Comparison of ENCODE assay signal across 23 cellular contexts in the genomic region with DNA sequence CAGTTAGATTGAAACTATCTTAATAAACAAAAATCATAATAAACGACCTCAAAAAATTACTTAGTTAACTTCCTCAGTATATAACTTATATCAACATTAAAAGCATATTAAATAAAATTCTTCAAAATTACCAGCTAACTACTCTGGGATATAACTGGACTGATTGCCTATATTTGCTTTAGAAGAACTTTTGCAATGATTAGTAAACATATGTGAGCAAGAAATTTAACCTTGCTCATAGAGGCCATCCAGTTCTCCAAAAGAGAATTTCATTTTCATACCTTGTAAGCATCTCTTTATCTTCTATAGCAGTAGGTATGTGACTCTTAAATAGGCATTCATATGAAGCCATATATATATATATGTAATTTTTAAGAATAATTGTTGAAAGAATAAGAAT. TPM values are rescaled to one million over a fixed set of nuclear protein-coding genes. Genes with fewer than 3 reads are reported as not detected.
DNase-seq lines count a peak whose midpoint lies in the region; ATAC-seq, FAIRE-seq and TF ChIP-seq lines count a peak whose summit lies in the region.
"Had no signal": no experiment of that assay in that cellular context is flagged by ENCODE, and none has a peak within 500 bp of the region (broad histone marks: within the 10 kb centered on the region; RNA-seq: fewer than 3 reads in every experiment).

No MANE protein-coding gene starts in this region.

- H4K20me1 ChIP-seq in OCI-LY1 (ENCODE audit: insufficient read depth, low read length): peaks cover 10% of the 10 kb centered on the region

- no peak overlapping the region for H3K9ac ChIP-seq in OCI-LY1 (ENCODE audit: low read length)

- H3K27me3 Mint-ChIP-seq in activated naive CD4-positive, alpha-beta T cell treated with anti-CD3 and anti-CD28 coated beads, Interleukin-2, amount 10 ng/mL, durations not matched to agents 7 days and 5 days: no peaks in the 10 kb centered on the region

- H3K27me3 ChIP-seq in OCI-LY1 (ENCODE audit: insufficient read depth, low read length): no peaks in the 10 kb centered on the region
- H3K27me3 ChIP-seq: heart left ventricle, SJSA1 had no signal

- H3K4me1 ChIP-seq in OCI-LY1 (ENCODE audit: insufficient read depth, low read length, severe bottlenecking): peaks cover 92% of the 10 kb centered on the region

- H3K79me2 ChIP-seq in OCI-LY1 (ENCODE audit: insufficient read depth, low read length): peaks cover 100% of the 10 kb centered on the region

- no peak for TF ChIP-seq CTCF in OCI-LY1 (IDR thresholded peaks at IDR 0.05; ENCODE audit: low read length)

- no peak for ATAC-seq in stimulated activated effector memory CD8-positive, alpha-beta T cell treated with anti-CD3 and anti-CD28 coated beads, Interleukin-12 subunit alpha, Interleukin-12 subunit beta, amount 100 ng/mL, for 72 hours
- ATAC-seq in GM18861 (IDR thresholded peaks at IDR 0.05; ENCODE audit: unreplicated experiment): no peak
- ATAC-seq: heart left ventricle, Panc1 had no signal

- no peak overlapping the region for H3K4me3 ChIP-seq in OCI-LY1 (ENCODE audit: low read depth, low read length, poor library complexity, severe bottlenecking)
- H3K4me3 ChIP-seq: heart left ventricle, SJSA1 had no signal

- no peak overlapping the region for H3K4me3 Mint-ChIP-seq in activated naive CD4-positive, alpha-beta T cell treated with anti-CD3 and anti-CD28 coated beads, Interleukin-2, amount 10 ng/mL, durations not matched to agents 7 days and 5 days
- H3K4me3 Mint-ChIP-seq in stimulated activated effector memory CD8-positive, alpha-beta T cell treated with anti-CD3 and anti-CD28 coated beads, Interleukin-12 subunit alpha, Interleukin-12 subunit beta, amount 100 ng/mL, for 72 hours: peak overlapping the region; percentile 14

- H3K4me1 Mint-ChIP-seq in activated naive CD4-positive, alpha-beta T cell treated with anti-CD3 and anti-CD28 coated beads, Interleukin-2, amount 10 ng/mL, durations not matched to agents 7 days and 5 days: peaks cover 75% of the 10 kb centered on the region
- peaks cover 65% of the 10 kb centered on the region for H3K4me1 Mint-ChIP-seq in stimulated activated effector memory CD8-positive, alpha-beta T cell treated with anti-CD3 and anti-CD28 coated beads, Interleukin-12 subunit alpha, Interleukin-12 subunit beta, amount 100 ng/mL, for 72 hours

- H3K9me3 ChIP-seq in OCI-LY1 (ENCODE audit: low read length): no peaks in the 10 kb centered on the region
- H3K9me3 ChIP-seq: heart left ventricle, SJSA1 had no signal

- peaks cover 28% of the 10 kb centered on the region for H3K36me3 Mint-ChIP-seq in activated naive CD4-positive, alpha-beta T cell treated with anti-CD3 and anti-CD28 coated beads, Interleukin-2, amount 10 ng/mL, durations not matched to agents 7 days and 5 days
- peaks cover 51% of the 10 kb centered on the region for H3K36me3 Mint-ChIP-seq in stimulated activated effector memory CD8-positive, alpha-beta T cell treated with anti-CD3 and anti-CD28 coated beads, Interleukin-12 subunit alpha, Interleukin-12 subunit beta, amount 100 ng/mL, for 72 hours

- peak overlapping the region; percentile 37 for H3K27ac ChIP-seq in OCI-LY1 (ENCODE audit: low read depth, low read length, poor library complexity, severe bottlenecking)
- H3K27ac ChIP-seq: SJSA1, VCaP had no signal

- H3K27ac Mint-ChIP-seq in activated naive CD4-positive, alpha-beta T cell treated with anti-CD3 and anti-CD28 coated beads, Interleukin-2, amount 10 ng/mL, durations not matched to agents 7 days and 5 days: peak overlapping the region; percentile 43
- peak overlapping the region; percentile 50 for H3K27ac Mint-ChIP-seq in stimulated activated effector memory CD8-positive, alpha-beta T cell treated with anti-CD3 and anti-CD28 coated beads, Interleukin-12 subunit alpha, Interleukin-12 subunit beta, amount 100 ng/mL, for 72 hours

- CTCF ChIA-PET in activated naive CD4-positive, alpha-beta T cell treated with anti-CD3 and anti-CD28 coated beads, Interleukin-2, amount 10 ng/mL, durations not matched to agents 7 days and 5 days (lab: Charles Lee): no interaction called here

- H3K4me2 ChIP-seq in OCI-LY1 (ENCODE audit: low read length): peak overlapping the region; percentile 13; the same call in 1 of the 2 replicates

- peak; percentile 30 for FAIRE-seq in islet of Langerhans (lab: Jason Lieb, UNC)
- FAIRE-seq: endothelial cell of umbilical vein, G401.6, urothelium cell line had no signal

- H3K9me3 Mint-ChIP-seq in activated naive CD4-positive, alpha-beta T cell treated with anti-CD3 and anti-CD28 coated beads, Interleukin-2, amount 10 ng/mL, durations not matched to agents 7 days and 5 days: no peaks in the 10 kb centered on the region
- H3K9me3 Mint-ChIP-seq in stimulated activated effector memory CD8-positive, alpha-beta T cell treated with anti-CD3 and anti-CD28 coated beads, Interleukin-12 subunit alpha, Interleukin-12 subunit beta, amount 100 ng/mL, for 72 hours: no peaks in the 10 kb centered on the region

- no peak overlapping the region for H2AFZ ChIP-seq in OCI-LY1 (ENCODE audit: low read length)

- no peaks in the 10 kb centered on the region for H3K9me2 ChIP-seq in OCI-LY1 (ENCODE audit: low read depth, low read length)

- H3F3A ChIP-seq in OCI-LY1 (ENCODE audit: insufficient read depth, low read length): 0 out of 2 replicates have a peak, but pooled peaks cover 2% of the 10 kb centered on the region

- peaks cover 19% of the 10 kb centered on the region; the same call in 1 of the 2 replicates for H3K36me3 ChIP-seq in OCI-LY1 (ENCODE audit: insufficient read depth, low read length)

- DNase-seq in activated naive CD4-positive, alpha-beta T cell treated with anti-CD3 and anti-CD28 coated beads, Interleukin-2, amount 10 ng/mL, durations not matched to agents 7 days and 5 days: no peak
- DNase-seq in activated naive CD4-positive, alpha-beta T cell treated with Interleukin-2 at 50 U/mL for 16 hours: no peak
- DNase-seq in stimulated activated effector memory CD8-positive, alpha-beta T cell treated with anti-CD3 and anti-CD28 coated beads, Interleukin-12 subunit alpha, Interleukin-12 subunit beta, amount 100 ng/mL, for 72 hours (ENCODE audit: low spot score in 2 of 2): no peak
- no peak for DNase-seq in NCI-H526 (lab: John Stamatoyannopoulos, UW)
- no peak for DNase-seq in HT-29 (ENCODE audit: low spot score)
- DNase-seq: activated T-cell treated with anti-CD3 and anti-CD28 coated beads, Interleukin-2, amount 50 U/mL, for 48 hours; amniotic stem cell; C1 segment of cervical spinal cord; dermis blood vessel endothelial cell; heart left ventricle; NCI-H1694 treated with DMSO at 0.1 percent for 48 hours; NCI-H82; stimulated activated CD4-positive, alpha-beta T cell treated with anti-CD3 and anti-CD28 coated beads, Interleukin-12 subunit alpha, Interleukin-12 subunit beta, amount 100 ng/mL, for 4 hours; T-helper 2 cell had no signal

RNA-seq across cellular contexts. Expression of gene MBNL1, which starts 24.9 kb away (rescaled TPM):
- 144 and 163 TPM in 2 replicates for total RNA-seq in HT-29 (2014; rRNA removed; shearing (Covaris generic))
